In genomic region chr9:81682177-81682576, GRCh38 we compare ENCODE assay signal across 23 cellular contexts. TPM values are rescaled to one million over a fixed set of nuclear protein-coding genes. Genes with fewer than 3 reads are reported as not detected.
DNase-seq lines count a peak whose midpoint lies in the region; ATAC-seq and TF ChIP-seq lines count a peak whose summit lies in the region.
"Had no signal": no experiment of that assay in that cellular context is flagged by ENCODE, and none has a peak within 500 bp of the region (broad histone marks: within the 10 kb centered on the region; RNA-seq: fewer than 3 reads in every experiment).

No MANE protein-coding gene starts in this region.

- TF ChIP-seq POLR2A in gastrocnemius medialis (IDR thresholded peaks at IDR 0.05): no peak

- H3K36me3 Mint-ChIP-seq in Calu3 (ENCODE audit: insufficient read depth, unreplicated experiment): peaks cover 30% of the 10 kb centered on the region
- peaks cover 28% of the 10 kb centered on the region for H3K36me3 Mint-ChIP-seq in WTC11
- peaks cover 16% of the 10 kb centered on the region for H3K36me3 Mint-ChIP-seq in memory B cell

- peak overlapping the region; percentile 32 for H3K4me3 Mint-ChIP-seq in Calu3 (ENCODE audit: low read depth, unreplicated experiment)
- H3K4me3 Mint-ChIP-seq in WTC11: no peak overlapping the region
- peak overlapping the region; percentile 1 for H3K4me3 Mint-ChIP-seq in memory B cell
- H3K4me3 Mint-ChIP-seq: CD4-positive, alpha-beta T cell had no signal

- H3K4me1 Mint-ChIP-seq in Calu3 (ENCODE audit: low read depth, unreplicated experiment) (peaks cover 8% of the 10 kb centered on the region), WTC11 (peaks cover 33% of the 10 kb centered on the region), memory B cell (peaks cover 23% of the 10 kb centered on the region)

- CTCF ChIA-PET in Calu3 (lab: Charles Lee): no interaction called here
- CTCF ChIA-PET in WTC11 (lab: Charles Lee): interaction anchor here (0.8 kb wide), 1 partner anchor 9 kb away, joined by 3 read pairs; no protein-coding TSS in a partner anchor

- no peak for ATAC-seq in WTC11
- ATAC-seq in memory B cell (ENCODE audit: low read depth): no peak
- no peak for ATAC-seq in gastrocnemius medialis
- ATAC-seq: GM12878, HCT116, K562, SK-N-SH treated with all-trans-retinoic acid at 6 μM for 48 hours had no signal

- no peaks in the 10 kb centered on the region for H3K27me3 ChIP-seq in gastrocnemius medialis

- peak overlapping the region in 3 of 4 donors; percentile 3 to 91 (median 22) for H3K4me3 ChIP-seq in gastrocnemius medialis
- H3K4me3 ChIP-seq: GM12878, K562 had no signal

- peak overlapping the region in 3 of 4 donors; percentile 14 to 61 (median 52) for H3K27ac ChIP-seq in gastrocnemius medialis

- in situ Hi-C loops in gastrocnemius medialis (cut with MboI; ENCODE audit: low sequenced_read_pairs in 4 of 4): loop anchor here (5.0 kb wide), 3 partner anchors 150 to 165 kb away; no protein-coding TSS in a partner anchor

- intact Hi-C loops in Calu3 (cut with micrococcal nuclease; ENCODE audit: unreplicated experiment): loop anchor here (5.0 to 10.0 kb wide), 4 partner anchors 157 to 1075 kb away; no protein-coding TSS in a partner anchor
- intact Hi-C loops in gastrocnemius medialis (cut with DNase I; ENCODE audit: low total_unique reads): loop anchor here (10.0 kb wide), 2 partner anchors 613 to 1617 kb away; no protein-coding TSS in a partner anchor

- peaks cover 75 to 83% of the 10 kb centered on the region in 2 donors for H3K4me1 ChIP-seq in gastrocnemius medialis

- no peaks in the 10 kb centered on the region for H3K27me3 Mint-ChIP-seq in Calu3 (ENCODE audit: unreplicated experiment)
- no peaks in the 10 kb centered on the region for H3K27me3 Mint-ChIP-seq in WTC11 (ENCODE audit: low read depth)
- H3K27me3 Mint-ChIP-seq in memory B cell: no peaks in the 10 kb centered on the region

- no peaks in the 10 kb centered on the region for H3K36me3 ChIP-seq in gastrocnemius medialis

- no peaks in the 10 kb centered on the region for H3K9me3 Mint-ChIP-seq in Calu3 (ENCODE audit: low read depth, unreplicated experiment)
- H3K9me3 Mint-ChIP-seq in WTC11: no peaks in the 10 kb centered on the region
- H3K9me3 Mint-ChIP-seq in memory B cell: no peaks in the 10 kb centered on the region
- H3K9me3 Mint-ChIP-seq: CD4-positive, alpha-beta T cell had no signal

- TF ChIP-seq CTCF in Calu3 (IDR thresholded peaks at IDR 0.05; ENCODE audit: unreplicated experiment): no peak
- no peak for TF ChIP-seq CTCF in WTC11 (IDR thresholded peaks at IDR 0.05)
- TF ChIP-seq CTCF in gastrocnemius medialis (IDR thresholded peaks at IDR 0.05 in 4 of 5, conservative IDR thresholded peaks at IDR 0.05 in 1 of 5): no peak

- no TSS peak for BruUV-seq in Calu3 (replicated peaks; lab: Mats Ljungman, UMichigan)

- DNase-seq in Calu3 (no peak), WTC11 (ENCODE audit: low spot score) (no peak), memory B cell (ENCODE audit: low spot score in 2 of 2) (no peak), gastrocnemius medialis (no peak), NCI-H510A (lab: John Stamatoyannopoulos, UW) (no peak), HT-29 (ENCODE audit: low spot score) (no peak)
- DNase-seq in stimulated activated naive CD4-positive, alpha-beta T cell treated with Interleukin-2 at 50 U/mL for 16 hours (lab: John Stamatoyannopoulos, UW): no peak
- no peak for DNase-seq in stimulated activated CD4-positive, alpha-beta T cell treated with anti-CD3 and anti-CD28 coated beads, Interleukin-4, amount 100 ng/mL, for 4 hours
- DNase-seq: AML-193; Caco-2; CD4-positive, alpha-beta T cell; DMS153; EL; NCI-H1105; NCI-H2081 treated with DMSO at 0.1 percent for 48 hours; NCI-H524; NCI-H82; RPMI8226; SHP77 treated with DMSO at 0.1 percent for 48 hours had no signal

- H3K27ac Mint-ChIP-seq in Calu3 (ENCODE audit: unreplicated experiment) (no peak overlapping the region), WTC11 (peak overlapping the region; percentile 8; the same call in 1 of the 2 replicates), memory B cell (no peak overlapping the region)
- H3K27ac Mint-ChIP-seq: CD4-positive, alpha-beta T cell had no signal

- H3K9me3 ChIP-seq in gastrocnemius medialis: no peaks in the 10 kb centered on the region
- H3K9me3 ChIP-seq: Caco-2 had no signal

- POLR2A ChIA-PET in WTC11 (lab: Charles Lee): no interaction called here

TF ChIP-seq in WTC11, 78 proteins besides CTCF, POLR2A, EP300 and RAD21:
- TF ChIP-seq ZNF121 (CRISPR knock-in tag; IDR thresholded peaks at IDR 0.05) (no peak), CREB1 (CRISPR knock-in tag; IDR thresholded peaks at IDR 0.05) (no peak), USF1 (CRISPR knock-in tag; IDR thresholded peaks at IDR 0.05) (no peak), USF2 (CRISPR knock-in tag; IDR thresholded peaks at IDR 0.05) (no peak), SMAD4 (CRISPR knock-in tag; IDR thresholded peaks at IDR 0.05) (no peak), NR3C1 (CRISPR knock-in tag; conservative IDR thresholded peaks at IDR 0.05; ENCODE audit: low read depth) (no peak), IRF1 (CRISPR knock-in tag; IDR thresholded peaks at IDR 0.05) (no peak)

RNA-seq across cellular contexts. Expression of gene TLE1, which starts 7.2 kb away (rescaled TPM):
- 46.1 and 46.2 TPM in 2 replicates for total RNA-seq in Calu3 (2022)
- total RNA-seq in WTC11 (2021): 93.2 to 97.7 TPM (median 93.9 TPM) in 3 replicates
- 100 to 1,000 TPM in 1 of 4 donors, 10 to 100 TPM in 3; 32.0 to 159 (median 55.4) TPM for total RNA-seq in gastrocnemius medialis
- 79.0 and 82.1 TPM in 2 replicates for total RNA-seq in HT-29 (2014; rRNA removed; shearing (Covaris generic))
